Comparison of ENCODE assay signal across 8 cellular contexts in the genomic region with DNA sequence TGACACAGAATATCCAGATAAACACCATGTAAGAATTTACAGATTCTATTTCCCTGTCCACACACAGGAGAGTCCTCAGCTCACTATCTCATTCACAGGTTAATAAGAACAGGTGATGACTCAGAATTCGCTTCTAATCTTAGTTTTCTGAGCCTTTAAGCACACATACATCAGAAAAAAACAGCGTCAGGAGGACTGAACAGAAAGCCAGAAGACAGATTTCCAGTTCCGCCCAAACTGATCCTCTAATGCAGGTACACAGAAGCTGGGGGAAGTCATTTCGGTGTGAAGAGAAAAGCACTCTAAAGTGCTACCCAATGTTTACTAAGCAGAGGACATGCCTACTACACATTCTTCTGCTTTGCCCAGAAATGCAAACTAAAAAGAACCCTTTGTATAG. TPM values are rescaled to one million over a fixed set of nuclear protein-coding genes. Genes with fewer than 3 reads are reported as not detected.
DNase-seq lines count a peak whose midpoint lies in the region; ATAC-seq and TF ChIP-seq lines count a peak whose summit lies in the region.

No MANE protein-coding gene starts in this region.

- no peak for TF ChIP-seq POLR2A in stomach (IDR thresholded peaks at IDR 0.05)
- no peak for TF ChIP-seq POLR2A in adrenal gland (IDR thresholded peaks at IDR 0.05)

- 16 to 56% (median 20%) methylated on average over 4 of the region's 4 CpGs for WGBS in stomach, 5 donors
- WGBS in adrenal gland, 4 donors = 82 to 85% (median 83%) methylated on average over 4 of the region's 4 CpGs

- CTCF ChIA-PET in activated CD8-positive, alpha-beta T cell treated with anti-CD3 and anti-CD28 coated beads, Interleukin-2, amount 10 ng/mL, durations not matched to agents 7 days and 5 days (lab: Charles Lee) = interaction anchor here (0.6 to 8.1 kb wide), 21 partner anchors 13 to 482 kb away, joined by 3 to 100 read pairs (median 3); a partner anchor contains a TSS

- peak overlapping the region; percentile 86 for H3K9ac ChIP-seq in iPS-18a (ENCODE audit: low read length)

- H3K9me3 Mint-ChIP-seq in activated CD8-positive, alpha-beta T cell treated with anti-CD3 and anti-CD28 coated beads, Interleukin-2, amount 10 ng/mL, durations not matched to agents 7 days and 5 days (ENCODE audit: insufficient read depth) = no peaks in the 10 kb centered on the region

- POLR2A ChIA-PET in activated CD8-positive, alpha-beta T cell treated with anti-CD3 and anti-CD28 coated beads, Interleukin-2, amount 10 ng/mL, durations not matched to agents 7 days and 5 days (lab: Charles Lee) = interaction anchor here (0.6 to 4.4 kb wide), 12 partner anchors 12 to 144 kb away, joined by 3 to 24 read pairs (median 4); a partner anchor contains a TSS

- no peaks in the 10 kb centered on the region for H3K9me3 ChIP-seq in iPS-18a (ENCODE audit: control insufficient read depth, low read depth, low read length)
- no peaks in the 10 kb centered on the region for H3K9me3 ChIP-seq in stomach
- H3K9me3 ChIP-seq in adrenal gland (replicated peaks in 1 of 3) = no peaks in the 10 kb centered on the region

- no peak for ATAC-seq in activated CD8-positive, alpha-beta T cell treated with anti-CD3 and anti-CD28 coated beads, Interleukin-2, amount 10 ng/mL, durations not matched to agents 7 days and 5 days
- ATAC-seq in HG03097 (IDR thresholded peaks at IDR 0.05; ENCODE audit: low FRiP score, unreplicated experiment) = no peak

- peak overlapping the region; percentile 90 for H3K27ac Mint-ChIP-seq in activated CD8-positive, alpha-beta T cell treated with anti-CD3 and anti-CD28 coated beads, Interleukin-2, amount 10 ng/mL, durations not matched to agents 7 days and 5 days

- H3K4me3 Mint-ChIP-seq in activated CD8-positive, alpha-beta T cell treated with anti-CD3 and anti-CD28 coated beads, Interleukin-2, amount 10 ng/mL, durations not matched to agents 7 days and 5 days = peak overlapping the region; percentile 89

- no peaks in the 10 kb centered on the region for H3K36me3 ChIP-seq in iPS-18a (ENCODE audit: control insufficient read depth, low read depth, low read length)
- H3K36me3 ChIP-seq in stomach = no peaks in the 10 kb centered on the region
- H3K36me3 ChIP-seq in adrenal gland (replicated peaks in 1 of 2) = no peaks in the 10 kb centered on the region

- DNase-seq in stimulated activated CD4-positive, alpha-beta T cell treated with anti-CD3 and anti-CD28 coated beads, Interleukin-15, amount 100 ng/mL, for 24 hours = peak; percentile 33
- DNase-seq in stimulated activated CD4-positive, alpha-beta T cell treated with anti-CD3 and anti-CD28 coated beads, Interleukin-12 subunit alpha, Interleukin-12 subunit beta, amount 100 ng/mL, for 4 hours = no peak
- DNase-seq in activated CD8-positive, alpha-beta T cell treated with anti-CD3 and anti-CD28 coated beads, Interleukin-2, amount 10 ng/mL, durations not matched to agents 7 days and 5 days = peak; percentile 38
- DNase-seq in stomach (no peak), adrenal gland (no peak)
- DNase-seq in NK-92 treated with Interleukin-12 subunit alpha and Interleukin-12 subunit beta, amount 100 ng/mL, for 24 hours (lab: John Stamatoyannopoulos, UW) = no peak

- no peak for TF ChIP-seq EP300 in stomach (IDR thresholded peaks at IDR 0.05)

- H3K4me3 ChIP-seq in iPS-18a (ENCODE audit: low read length) (peak overlapping the region; percentile 99), stomach (peak overlapping the region; percentile 72 to 91 (median 82)), adrenal gland (peak overlapping the region in 1 of 4 donors; percentile 86)

- intact Hi-C loops in stomach (cut with DNase I; ENCODE audit: low total_unique reads) = no loop called here
- intact Hi-C loops in adrenal gland (cut with DNase I) = loop anchor here in 1 of 2 donors (10.0 kb wide), 1 partner anchor 62 kb away; no protein-coding TSS in a partner anchor

- no peaks in the 10 kb centered on the region for H3K27me3 Mint-ChIP-seq in activated CD8-positive, alpha-beta T cell treated with anti-CD3 and anti-CD28 coated beads, Interleukin-2, amount 10 ng/mL, durations not matched to agents 7 days and 5 days (ENCODE audit: low read depth)

- H3K4me1 Mint-ChIP-seq in activated CD8-positive, alpha-beta T cell treated with anti-CD3 and anti-CD28 coated beads, Interleukin-2, amount 10 ng/mL, durations not matched to agents 7 days and 5 days (ENCODE audit: low read depth) = peaks cover 59% of the 10 kb centered on the region

- H3K27ac ChIP-seq in iPS-18a (ENCODE audit: low read length) (no peak overlapping the region), stomach (peak overlapping the region; percentile 94 to 100 (median 98)), adrenal gland (no peak overlapping the region)

- peaks cover 55% of the 10 kb centered on the region for H3K4me1 ChIP-seq in iPS-18a (ENCODE audit: control insufficient read depth, low read depth, low read length)
- peaks cover 39 to 79% (median 61%) of the 10 kb centered on the region in 4 donors for H3K4me1 ChIP-seq in stomach
- H3K4me1 ChIP-seq in adrenal gland (replicated peaks in 1 of 2) = peaks cover 5 to 50% of the 10 kb centered on the region in 2 donors

- H3K36me3 Mint-ChIP-seq in activated CD8-positive, alpha-beta T cell treated with anti-CD3 and anti-CD28 coated beads, Interleukin-2, amount 10 ng/mL, durations not matched to agents 7 days and 5 days (ENCODE audit: low read depth) = peaks cover 24% of the 10 kb centered on the region

- TF ChIP-seq CTCF in stomach (IDR thresholded peaks at IDR 0.05) (no peak), adrenal gland (IDR thresholded peaks at IDR 0.05) (no peak)

- H3K27me3 ChIP-seq in iPS-18a (ENCODE audit: control insufficient read depth, insufficient read depth, low read length) (peaks cover 21% of the 10 kb centered on the region), stomach (no peaks in the 10 kb centered on the region), adrenal gland (no peaks in the 10 kb centered on the region)

RNA-seq across cellular contexts. Expression of a gene that starts 1.6 kb away (rescaled TPM):
- 10 to 100 TPM; 46.5 TPM for total RNA-seq in activated CD8-positive, alpha-beta T cell treated with anti-CD3 and anti-CD28 coated beads, Interleukin-2, amount 10 ng/mL, durations not matched to agents 7 days and 5 days
- total RNA-seq in stomach (100 to 1,000 TPM in 3 of 5 donors, 10 to 100 TPM in 2; 40.3 to 218 (median 187) TPM), adrenal gland (10 to 100 TPM; 16.2 to 84.6 (median 36.8) TPM)
- polyA plus RNA-seq in stomach (10 to 100 TPM; 12.4 to 28.8 (median 13.6) TPM), adrenal gland (10 to 100 TPM in 1 of 3 donors, 1 to 10 TPM in 2; 6.8 to 14.6 (median 7.4) TPM)

Comparison
In these comparisons a context has a peak if more than half of its experiments do, and no peak if none do; other contexts are left out.
1. DNase-seq: peak in stimulated activated CD4-positive, alpha-beta T cell treated with anti-CD3 and anti-CD28 coated beads, Interleukin-15, amount 100 ng/mL, for 24 hours (single experiment) and activated CD8-positive, alpha-beta T cell treated with anti-CD3 and anti-CD28 coated beads, Interleukin-2, amount 10 ng/mL, durations not matched to agents 7 days and 5 days (single experiment); none in stimulated activated CD4-positive, alpha-beta T cell treated with anti-CD3 and anti-CD28 coated beads, Interleukin-12 subunit alpha, Interleukin-12 subunit beta, amount 100 ng/mL, for 4 hours (single experiment), stomach (single experiment), NK-92 treated with Interleukin-12 subunit alpha and Interleukin-12 subunit beta, amount 100 ng/mL, for 24 hours (single experiment) and adrenal gland (0 of 7).
2. H3K27ac ChIP-seq: peak in stomach (5 of 5); none in iPS-18a (single experiment) and adrenal gland (0 of 5).